Comparison of ENCODE assay signal across 1 cellular context in the genomic region with DNA sequence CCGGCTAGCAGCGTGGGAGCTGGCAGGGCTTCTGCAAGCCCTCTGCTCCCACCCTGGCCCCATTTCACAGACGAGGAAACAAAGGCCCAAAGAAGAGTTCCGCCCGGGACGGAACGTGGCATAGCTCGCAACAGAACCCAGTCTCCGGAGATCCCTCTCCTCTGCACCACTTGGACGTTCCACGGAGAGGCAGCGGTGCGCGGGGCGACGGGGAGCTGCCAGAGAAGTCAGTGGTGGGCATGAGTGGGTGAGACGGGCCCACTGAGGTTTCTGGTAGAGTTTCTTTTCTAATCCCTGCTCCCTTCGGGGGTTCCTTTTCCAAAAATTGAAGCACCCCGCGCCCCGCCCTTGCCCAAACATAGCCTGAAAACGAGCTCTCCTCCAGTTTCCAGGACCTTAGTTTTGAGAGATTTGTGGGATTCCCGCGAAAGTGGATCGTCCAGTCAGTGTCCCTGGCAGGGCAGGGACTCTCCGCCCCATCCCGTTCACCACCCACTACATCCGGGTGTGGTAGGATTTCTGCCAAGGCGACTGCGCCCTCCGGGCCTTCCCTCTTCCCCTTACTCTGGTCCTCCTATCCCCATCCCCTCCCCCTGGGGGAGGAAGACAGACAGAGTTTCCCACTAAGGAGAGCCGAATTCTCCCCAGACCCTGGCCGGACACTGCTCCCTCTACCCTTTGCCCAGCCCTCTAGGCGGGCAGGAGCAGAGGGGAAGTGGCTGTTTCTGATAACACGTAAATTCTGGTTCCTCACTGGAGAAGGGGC.
TF ChIP-seq lines count a peak whose summit lies in the region.

No MANE protein-coding gene starts in this region.

TF ChIP-seq in H1, 55 proteins besides CTCF, POLR2A, EP300 and RAD21:
- TF ChIP-seq KDM1A (IDR thresholded peaks at IDR 0.05; ENCODE audit: borderline replicate concordance, low read length) (0 out of 2 replicates have a peak, but pooled peaks have one; percentile 16), CBX8 (IDR thresholded peaks at IDR 0.05; ENCODE audit: borderline replicate concordance, low read depth, low read length) (no peak), ZNF274 (IDR thresholded peaks at IDR 0.05; ENCODE audit: borderline replicate concordance, extremely low read depth, low read length) (no peak), USF2 (IDR thresholded peaks at IDR 0.05; ENCODE audit: low read length) (no peak), SAP30 (IDR thresholded peaks at IDR 0.05; ENCODE audit: insufficient read depth, insufficient replicate concordance, low read length) (no peak), HDAC6 (IDR thresholded peaks at IDR 0.05; ENCODE audit: low read depth, low read length) (no peak), CEBPB (IDR thresholded peaks at IDR 0.05; ENCODE audit: low read depth, low read length) (no peak), RBBP5 (IDR thresholded peaks at IDR 0.05; ENCODE audit: borderline replicate concordance, low read depth, low read length) (0 out of 2 replicates have a peak, but pooled peaks have one; percentile 14), SRF (IDR thresholded peaks at IDR 0.05; ENCODE audit: low read depth, low read length) (no peak), ASH2L (IDR thresholded peaks at IDR 0.05; ENCODE audit: low read length) (no peak), CHD2 (IDR thresholded peaks at IDR 0.05; ENCODE audit: low read length) (no peak), CTBP2 (IDR thresholded peaks at IDR 0.05; ENCODE audit: borderline replicate concordance, insufficient read depth, insufficient read length, low read length) (no peak), TEAD4 (IDR thresholded peaks at IDR 0.05; ENCODE audit: low read depth, low read length) (no peak), FOSL1 (IDR thresholded peaks at IDR 0.05; ENCODE audit: insufficient read depth, low read depth, low read length) (no peak), BCL11A (IDR thresholded peaks at IDR 0.05; ENCODE audit: low read depth in 2 of 2, low read length in 2 of 2) (no peak), BACH1 (IDR thresholded peaks at IDR 0.05; ENCODE audit: low read length) (peak; percentile 42; the same call in 1 of the 2 replicates), EZH2 (IDR thresholded peaks at IDR 0.05; ENCODE audit: low read depth, low read length, severe bottlenecking) (no peak), TAF1 (IDR thresholded peaks at IDR 0.05; ENCODE audit: low read depth, low read length) (no peak), SUZ12 (IDR thresholded peaks at IDR 0.05; ENCODE audit: low read length) (0 out of 2 replicates have a peak, but pooled peaks have one; percentile 29), HDAC2 (IDR thresholded peaks at IDR 0.05; ENCODE audit: borderline replicate concordance in 1 of 2, low read depth in 2 of 2, low read length in 2 of 2) (no peak), SP2 (IDR thresholded peaks at IDR 0.05; ENCODE audit: low read length) (no peak)
